3 cellular contexts compared by ENCODE assay signal in genomic region chr16:10366619-10367018, GRCh38.
TF ChIP-seq lines count a peak whose summit lies in the region.
"Not testable (repeated sequence)": the region's sequence is repeated elsewhere in the genome, so short reads cannot be mapped to it uniquely, and the experiment has no call there.

No MANE protein-coding gene starts in this region.

TF ChIP-seq in HEK293, 187 proteins besides CTCF, POLR2A, EP300 and RAD21:
- TF ChIP-seq MZF1 (tag by site-specific recombination; IDR thresholded peaks at IDR 0.05; ENCODE audit: borderline replicate concordance): peak; percentile 40; the same call in 1 of the 2 replicates

TF ChIP-seq in K562, 482 proteins besides CTCF, POLR2A, EP300 and RAD21:
- TF ChIP-seq YY1 (IDR thresholded peaks at IDR 0.05; ENCODE audit: borderline replicate concordance in 1 of 3, control insufficient read depth in 1 of 3, extremely low read depth in 1 of 3, insufficient read depth in 3 of 3, insufficient read length in 1 of 3, insufficient replicate concordance in 2 of 3, low read depth in 1 of 3, low read length in 2 of 3) (peak in 1 of 3 experiments; percentile 54), CXXC5 (CRISPR knock-in tag; IDR thresholded peaks at IDR 0.05) (0 out of 2 replicates have a peak, but pooled peaks have one; percentile 13)

TF ChIP-seq in HepG2, 621 proteins besides CTCF, POLR2A, EP300 and RAD21:
- TF ChIP-seq ZBTB40, TCF12 (IDR thresholded peaks at IDR 0.05): not testable (repeated sequence)
- TF ChIP-seq ZBTB40 (CRISPR knock-in tag; IDR thresholded peaks at IDR 0.05): 0 out of 2 replicates have a peak, but pooled peaks have one; percentile 36
- peak; percentile 76 for TF ChIP-seq ZNF770 (CRISPR knock-in tag; IDR thresholded peaks at IDR 0.05)
- TF ChIP-seq, protein P1, sequence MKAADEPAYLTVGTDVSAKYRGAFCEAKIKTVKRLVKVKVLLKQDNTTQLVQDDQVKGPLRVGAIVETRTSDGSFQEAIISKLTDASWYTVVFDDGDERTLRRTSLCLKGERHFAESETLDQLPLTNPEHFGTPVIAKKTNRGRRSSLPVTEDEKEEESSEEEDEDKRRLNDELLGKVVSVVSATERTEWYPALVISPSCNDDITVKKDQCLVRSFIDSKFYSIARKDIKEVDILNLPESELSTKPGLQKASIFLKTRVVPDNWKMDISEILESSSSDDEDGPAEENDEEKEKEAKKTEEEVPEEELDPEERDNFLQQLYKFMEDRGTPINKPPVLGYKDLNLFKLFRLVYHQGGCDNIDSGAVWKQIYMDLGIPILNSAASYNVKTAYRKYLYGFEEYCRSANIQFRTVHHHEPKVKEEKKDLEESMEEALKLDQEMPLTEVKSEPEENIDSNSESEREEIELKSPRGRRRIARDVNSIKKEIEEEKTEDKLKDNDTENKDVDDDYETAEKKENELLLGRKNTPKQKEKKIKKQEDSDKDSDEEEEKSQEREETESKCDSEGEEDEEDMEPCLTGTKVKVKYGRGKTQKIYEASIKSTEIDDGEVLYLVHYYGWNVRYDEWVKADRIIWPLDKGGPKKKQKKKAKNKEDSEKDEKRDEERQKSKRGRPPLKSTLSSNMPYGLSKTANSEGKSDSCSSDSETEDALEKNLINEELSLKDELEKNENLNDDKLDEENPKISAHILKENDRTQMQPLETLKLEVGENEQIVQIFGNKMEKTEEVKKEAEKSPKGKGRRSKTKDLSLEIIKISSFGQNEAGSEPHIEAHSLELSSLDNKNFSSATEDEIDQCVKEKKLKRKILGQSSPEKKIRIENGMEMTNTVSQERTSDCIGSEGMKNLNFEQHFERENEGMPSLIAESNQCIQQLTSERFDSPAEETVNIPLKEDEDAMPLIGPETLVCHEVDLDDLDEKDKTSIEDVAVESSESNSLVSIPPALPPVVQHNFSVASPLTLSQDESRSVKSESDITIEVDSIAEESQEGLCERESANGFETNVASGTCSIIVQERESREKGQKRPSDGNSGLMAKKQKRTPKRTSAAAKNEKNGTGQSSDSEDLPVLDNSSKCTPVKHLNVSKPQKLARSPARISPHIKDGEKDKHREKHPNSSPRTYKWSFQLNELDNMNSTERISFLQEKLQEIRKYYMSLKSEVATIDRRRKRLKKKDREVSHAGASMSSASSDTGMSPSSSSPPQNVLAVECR (CRISPR knock-in tag; IDR thresholded peaks at IDR 0.05; ENCODE audit: borderline replicate concordance): 0 out of 2 replicates have a peak, but pooled peaks have one; percentile 32
- TF ChIP-seq KDM1A (CRISPR knock-in tag; IDR thresholded peaks at IDR 0.05): peak; percentile 35; the same call in 1 of the 2 replicates
- peak; percentile 63; the same call in 1 of the 2 replicates for TF ChIP-seq ZNF460 (CRISPR knock-in tag; IDR thresholded peaks at IDR 0.05; ENCODE audit: borderline replicate concordance)
- peak; percentile 58; the same call in 1 of the 2 replicates for TF ChIP-seq ZMYM2 (CRISPR knock-in tag; IDR thresholded peaks at IDR 0.05)
- TF ChIP-seq, protein P2, sequence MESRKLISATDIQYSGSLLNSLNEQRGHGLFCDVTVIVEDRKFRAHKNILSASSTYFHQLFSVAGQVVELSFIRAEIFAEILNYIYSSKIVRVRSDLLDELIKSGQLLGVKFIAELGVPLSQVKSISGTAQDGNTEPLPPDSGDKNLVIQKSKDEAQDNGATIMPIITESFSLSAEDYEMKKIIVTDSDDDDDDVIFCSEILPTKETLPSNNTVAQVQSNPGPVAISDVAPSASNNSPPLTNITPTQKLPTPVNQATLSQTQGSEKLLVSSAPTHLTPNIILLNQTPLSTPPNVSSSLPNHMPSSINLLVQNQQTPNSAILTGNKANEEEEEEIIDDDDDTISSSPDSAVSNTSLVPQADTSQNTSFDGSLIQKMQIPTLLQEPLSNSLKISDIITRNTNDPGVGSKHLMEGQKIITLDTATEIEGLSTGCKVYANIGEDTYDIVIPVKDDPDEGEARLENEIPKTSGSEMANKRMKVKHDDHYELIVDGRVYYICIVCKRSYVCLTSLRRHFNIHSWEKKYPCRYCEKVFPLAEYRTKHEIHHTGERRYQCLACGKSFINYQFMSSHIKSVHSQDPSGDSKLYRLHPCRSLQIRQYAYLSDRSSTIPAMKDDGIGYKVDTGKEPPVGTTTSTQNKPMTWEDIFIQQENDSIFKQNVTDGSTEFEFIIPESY (CRISPR knock-in tag; IDR thresholded peaks at IDR 0.05): peak; percentile 70; the same call in 1 of the 2 replicates
- TF ChIP-seq CEBPG (CRISPR knock-in tag; IDR thresholded peaks at IDR 0.05): peak; percentile 23; the same call in 1 of the 2 replicates
- 0 out of 2 replicates have a peak, but pooled peaks have one; percentile 17 for TF ChIP-seq TCF12 (CRISPR knock-in tag; IDR thresholded peaks at IDR 0.05)
- peak; percentile 67 for TF ChIP-seq ZMYM4 (CRISPR knock-in tag; IDR thresholded peaks at IDR 0.05)
